In the genomic region with DNA sequence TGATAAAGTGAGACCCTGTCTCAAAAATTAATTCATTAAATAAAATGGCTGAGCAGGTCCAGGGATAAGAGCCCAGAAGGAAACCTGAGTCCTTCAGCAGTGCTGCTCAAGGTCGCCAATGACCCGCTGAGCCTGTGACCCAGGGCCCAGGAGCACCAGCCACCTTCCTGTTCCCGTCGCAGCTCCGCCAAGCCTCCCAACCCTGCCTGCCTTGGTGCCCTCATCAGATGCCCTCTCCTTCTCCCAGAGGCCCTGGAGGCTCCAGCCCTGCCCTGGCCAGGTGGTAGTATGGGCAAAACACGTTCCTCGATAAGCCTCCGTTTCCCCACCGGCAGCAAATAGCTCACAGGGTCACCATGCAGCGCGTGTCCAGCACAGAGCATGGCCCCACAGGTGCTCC, we compare ENCODE assay signal across 15 cellular contexts. TPM values are rescaled to one million over a fixed set of nuclear protein-coding genes. Genes with fewer than 3 reads are reported as not detected.
DNase-seq lines count a peak whose midpoint lies in the region; ATAC-seq, FAIRE-seq and TF ChIP-seq lines count a peak whose summit lies in the region.
"Had no signal": no experiment of that assay in that cellular context is flagged by ENCODE, and none has a peak within 500 bp of the region (broad histone marks: within the 10 kb centered on the region; RNA-seq: fewer than 3 reads in every experiment).

No MANE protein-coding gene starts in this region.

- H3K9me2 ChIP-seq in OCI-LY7 (ENCODE audit: insufficient read depth, low read length), result no peaks in the 10 kb centered on the region

- ATAC-seq in HG03025 (IDR thresholded peaks at IDR 0.05; ENCODE audit: low FRiP score, unreplicated experiment) (no peak), HG02852 (IDR thresholded peaks at IDR 0.05; ENCODE audit: unreplicated experiment) (no peak), left lobe of liver (no peak)

- H3K18ac ChIP-seq in H1 (ENCODE audit: extremely low read depth, low read length) (no peak overlapping the region), neuronal stem cell (ENCODE audit: low read length) (no peak overlapping the region)

- CTCF ChIA-PET in CD8-positive, alpha-beta memory T cell (lab: Charles Lee), result interaction anchor here (2.3 kb wide), 1 partner anchor 20 kb away, joined by 8 read pairs; no protein-coding TSS in a partner anchor
- CTCF ChIA-PET in OCI-LY7 (lab: Charles Lee; ENCODE audit: unreplicated experiment), result no interaction called here
- CTCF ChIA-PET in H1 (lab: Charles Lee; ENCODE audit: partially characterized antibody), result interaction anchor here (1.0 to 14.9 kb wide), 4 partner anchors 8 to 77 kb away, joined by 3 to 228 read pairs (median 20); no protein-coding TSS in a partner anchor

- 0 out of 2 replicates have a peak overlapping the region, but pooled peaks have one; percentile 80 for H3K4me2 ChIP-seq in OCI-LY7 (ENCODE audit: low read length)
- H3K4me2 ChIP-seq in H1 (ENCODE audit: insufficient read depth in 1 of 2, low read depth in 2 of 2, low read length in 2 of 2), result no peak overlapping the region; a peak in 1 of 4 replicates
- no peak overlapping the region for H3K4me2 ChIP-seq in neuronal stem cell (ENCODE audit: insufficient read depth, low read length, poor library complexity, severe bottlenecking)

- H3K4me3 Mint-ChIP-seq in CD8-positive, alpha-beta memory T cell, result peak overlapping the region in 4 of 7 donors; percentile 8 to 96 (median 54)

- intact Hi-C loops in OCI-LY7 (cut with micrococcal nuclease; ENCODE audit: unreplicated experiment), result no loop called here

- no peak overlapping the region for H3K14ac ChIP-seq in H1 (ENCODE audit: insufficient read length)
- H3K14ac ChIP-seq in neuronal stem cell (ENCODE audit: low read length), result no peak overlapping the region

- DNase-seq in CD8-positive, alpha-beta memory T cell, result no peak
- no peak for DNase-seq in OCI-LY7 (ENCODE audit: low spot score)
- DNase-seq in H1 (ENCODE audit: low read depth in 1 of 2, low spot score in 2 of 2), result no peak
- DNase-seq in neuronal stem cell (ENCODE audit: low spot score), result no peak
- no peak for DNase-seq in left lobe of liver (ENCODE audit: low spot score)
- DNase-seq: activated CD4-positive, alpha-beta memory T cell treated with anti-CD3 and anti-CD28 coated beads for 36 hours; C1 segment of cervical spinal cord; effector memory CD4-positive, alpha-beta T cell; NCI-H187 treated with DMSO at 0.1 percent for 48 hours; NCI-H510A; sigmoid colon; stimulated activated CD4-positive, alpha-beta T cell treated with anti-CD3 and anti-CD28 coated beads, Interleukin-4, amount 100 ng/mL, for 24 hours had no signal

- H3K27ac Mint-ChIP-seq in CD8-positive, alpha-beta memory T cell, result peak overlapping the region in 2 of 8 donors; percentile 29 to 48

- POLR2A ChIA-PET in CD8-positive, alpha-beta memory T cell (lab: Charles Lee), result no interaction called here
- POLR2A ChIA-PET in OCI-LY7 (lab: Charles Lee) (no interaction called here), H1 (lab: Charles Lee; ENCODE audit: partially characterized antibody) (interaction anchor here (0.6 to 1.6 kb wide), 4 partner anchors 11 to 243 kb away, joined by 3 to 5 read pairs (median 3); no protein-coding TSS in a partner anchor)

- TF ChIP-seq EP300 in H1 (IDR thresholded peaks at IDR 0.05; ENCODE audit: borderline replicate concordance in 1 of 2, low read depth in 2 of 2, low read length in 2 of 2), result no peak

- H3K27ac ChIP-seq in CD8-positive, alpha-beta memory T cell (ENCODE audit: low read depth, low read length), result no peak overlapping the region
- H3K27ac ChIP-seq in OCI-LY7 (ENCODE audit: low read depth, low read length, poor library complexity, severe bottlenecking), result no peak overlapping the region
- no peak overlapping the region for H3K27ac ChIP-seq in H1 (ENCODE audit: low read depth, low read length)
- no peak overlapping the region for H3K27ac ChIP-seq in neuronal stem cell (replicated peaks; ENCODE audit: low read length)
- H3K27ac ChIP-seq: sigmoid colon had no signal

- no peak overlapping the region for H3K56ac ChIP-seq in H1 (replicated peaks; ENCODE audit: insufficient read length, low read depth, low read length)

- BruUV-seq in OCI-LY7 (replicated peaks; lab: Mats Ljungman, UMichigan), result no TSS peak

- peaks cover 17% of the 10 kb centered on the region for H4K20me1 ChIP-seq in OCI-LY7 (ENCODE audit: insufficient read depth, low read length)
- peaks cover 23 to 34% of the 10 kb centered on the region in 2 experiments for H4K20me1 ChIP-seq in H1 (replicated peaks in 1 of 2; ENCODE audit: control insufficient read depth in 1 of 2, insufficient read depth in 2 of 2, low read length in 2 of 2)

- H2AK5ac ChIP-seq in H1 (ENCODE audit: low read depth, low read length) (no peak overlapping the region), neuronal stem cell (ENCODE audit: low read depth, low read length) (no peak overlapping the region)

- H3K23ac ChIP-seq in H1 (ENCODE audit: insufficient read length) (no peak overlapping the region), neuronal stem cell (ENCODE audit: low read depth, low read length, poor library complexity) (peak overlapping the region; percentile 43)

- H2BK5ac ChIP-seq in H1 (ENCODE audit: low read depth, low read length) (no peak overlapping the region), neuronal stem cell (ENCODE audit: low read length) (no peak overlapping the region)

- H3K4ac ChIP-seq in H1 (replicated peaks; ENCODE audit: insufficient read length, low read depth, low read length) (no peak overlapping the region), neuronal stem cell (ENCODE audit: low read length) (no peak overlapping the region)

- H3K27me3 ChIP-seq in CD8-positive, alpha-beta memory T cell (ENCODE audit: insufficient read depth, low read length, poor library complexity, severe bottlenecking), result no peaks in the 10 kb centered on the region
- H3K27me3 ChIP-seq in H1 (replicated peaks in 1 of 4; ENCODE audit: control insufficient read depth in 3 of 4, extremely low read depth in 1 of 4, insufficient read depth in 3 of 4, low read length in 3 of 4), result no peaks in the 10 kb centered on the region
- no peaks in the 10 kb centered on the region for H3K27me3 ChIP-seq in neuronal stem cell (ENCODE audit: control insufficient read depth in 3 of 3, insufficient read depth in 3 of 3, low read depth in 1 of 3, low read length in 3 of 3)
- H3K27me3 ChIP-seq: sigmoid colon had no signal

- peaks cover 3% of the 10 kb centered on the region; the same call in 1 of the 2 replicates for H3K23me2 ChIP-seq in H1 (ENCODE audit: low read depth, low read length)

- no peaks in the 10 kb centered on the region for H3K27me3 Mint-ChIP-seq in CD8-positive, alpha-beta memory T cell
- H3K27me3 Mint-ChIP-seq: activated CD4-positive, alpha-beta memory T cell treated with anti-CD3 and anti-CD28 coated beads for 36 hours had no signal

- peaks cover 45 to 70% (median 54%) of the 10 kb centered on the region in 3 donors for H3K4me1 Mint-ChIP-seq in CD8-positive, alpha-beta memory T cell

- H3K4me1 ChIP-seq in CD8-positive, alpha-beta memory T cell (ENCODE audit: insufficient read depth, low read length), result peaks cover 57% of the 10 kb centered on the region
- peaks cover 19% of the 10 kb centered on the region for H3K4me1 ChIP-seq in OCI-LY7 (ENCODE audit: insufficient read depth, low read length, poor library complexity, severe bottlenecking)
- H3K4me1 ChIP-seq in H1 (replicated peaks in 1 of 4; ENCODE audit: control insufficient read depth in 3 of 4, insufficient read depth in 4 of 4, low read length in 3 of 4), result peaks cover 0 to 10% (median 7%) of the 10 kb centered on the region in 4 experiments; a peak in 6 of 7 replicates
- peaks cover 4 to 28% of the 10 kb centered on the region in 2 donors for H3K4me1 ChIP-seq in neuronal stem cell (ENCODE audit: control insufficient read depth in 2 of 2, insufficient read depth in 1 of 2, low read depth in 1 of 2, low read length in 2 of 2)

- H3K9me3 Mint-ChIP-seq in CD8-positive, alpha-beta memory T cell, result no peaks in the 10 kb centered on the region
- H3K9me3 Mint-ChIP-seq: activated CD4-positive, alpha-beta memory T cell treated with anti-CD3 and anti-CD28 coated beads for 36 hours had no signal

- FAIRE-seq in H1 (lab: Jason Lieb, UNC), result no peak

- no peak overlapping the region for H2BK15ac ChIP-seq in H1 (ENCODE audit: low read length)
- no peak overlapping the region for H2BK15ac ChIP-seq in neuronal stem cell (ENCODE audit: low read length)

- H4K91ac ChIP-seq in H1 (replicated peaks; ENCODE audit: insufficient read length, low read length) (no peak overlapping the region), neuronal stem cell (ENCODE audit: low read depth, low read length, poor library complexity) (no peak overlapping the region)

- TF ChIP-seq CTCF in OCI-LY7 (conservative IDR thresholded peaks at IDR 0.05; ENCODE audit: low read length), result no peak
- no peak for TF ChIP-seq CTCF in H1 (IDR thresholded peaks at IDR 0.05; ENCODE audit: control extremely low read depth in 1 of 3, insufficient read depth in 1 of 3, low read depth in 1 of 3, low read length in 3 of 3)

- H2BK20ac ChIP-seq in H1 (ENCODE audit: low read length), result no peak overlapping the region

- peaks cover 28% of the 10 kb centered on the region for H3K79me1 ChIP-seq in H1 (ENCODE audit: low read depth, low read length)
- H3K79me1 ChIP-seq in neuronal stem cell (ENCODE audit: low read depth, low read length), result peaks cover 38% of the 10 kb centered on the region

- H3K9me3 ChIP-seq in CD8-positive, alpha-beta memory T cell (ENCODE audit: low read length), result no peaks in the 10 kb centered on the region
- H3K9me3 ChIP-seq in OCI-LY7 (ENCODE audit: low read length) (no peaks in the 10 kb centered on the region), H1 (ENCODE audit: insufficient read depth in 2 of 2, low read depth in 1 of 2, low read length in 1 of 2) (no peaks in the 10 kb centered on the region), neuronal stem cell (replicated peaks in 1 of 2; ENCODE audit: control insufficient read depth in 2 of 2, insufficient read depth in 1 of 2, low read depth in 1 of 2, low read length in 2 of 2) (no peaks in the 10 kb centered on the region)
- H3K9me3 ChIP-seq: sigmoid colon had no signal

- no peak overlapping the region for H3K4me3 ChIP-seq in CD8-positive, alpha-beta memory T cell (ENCODE audit: low read length)
- H3K4me3 ChIP-seq in OCI-LY7 (ENCODE audit: low read depth, low read length, poor library complexity, severe bottlenecking) (no peak overlapping the region), H1 (ENCODE audit: extremely low read depth in 1 of 4, insufficient read depth in 2 of 4, low read depth in 3 of 4, low read length in 4 of 4) (no peak overlapping the region), neuronal stem cell (ENCODE audit: low read length in 2 of 2) (no peak overlapping the region)
- H3K4me3 ChIP-seq: lung, sigmoid colon had no signal

- H4K8ac ChIP-seq in H1 (ENCODE audit: extremely low read depth, insufficient read depth, low read length) (peak overlapping the region; percentile 74), neuronal stem cell (ENCODE audit: low read depth, low read length) (no peak overlapping the region)

- no peak overlapping the region for H2AFZ ChIP-seq in OCI-LY7 (ENCODE audit: low read length)
- H2AFZ ChIP-seq in H1 (ENCODE audit: low read length), result no peak overlapping the region
- H2AFZ ChIP-seq in neuronal stem cell (ENCODE audit: low read length), result no peak overlapping the region

- H3K9ac ChIP-seq in H1 (replicated peaks in 1 of 4; ENCODE audit: extremely low read depth in 1 of 4, low read depth in 3 of 4, low read length in 3 of 4) (no peak overlapping the region), neuronal stem cell (ENCODE audit: low read depth, low read length, poor library complexity) (peak overlapping the region; percentile 81)

- no peak overlapping the region for H2BK120ac ChIP-seq in H1 (replicated peaks; ENCODE audit: low read depth, low read length)
- no peak overlapping the region for H2BK120ac ChIP-seq in neuronal stem cell (ENCODE audit: low read depth, low read length)

- no peak for TF ChIP-seq POLR2A in H1 (IDR thresholded peaks at IDR 0.05; ENCODE audit: control extremely low read depth in 1 of 2, low read depth in 2 of 2, low read length in 2 of 2)

- no peak overlapping the region for H4K5ac ChIP-seq in H1 (ENCODE audit: insufficient read length, low read depth, low read length)

- H2BK12ac ChIP-seq in H1 (ENCODE audit: low read depth, low read length) (no peak overlapping the region), neuronal stem cell (ENCODE audit: low read length) (peak overlapping the region; percentile 58)

- H3K36me3 ChIP-seq in CD8-positive, alpha-beta memory T cell (ENCODE audit: insufficient read depth, low read length), result peaks cover 5% of the 10 kb centered on the region
- H3K36me3 ChIP-seq in OCI-LY7 (ENCODE audit: insufficient read depth, low read length), result peaks cover 22% of the 10 kb centered on the region; the same call in 1 of the 2 replicates
- no peaks in the 10 kb centered on the region for H3K36me3 ChIP-seq in H1 (ENCODE audit: control insufficient read depth in 2 of 4, insufficient read depth in 4 of 4, low read length in 3 of 4)
- peaks cover 5 to 22% of the 10 kb centered on the region in 2 donors for H3K36me3 ChIP-seq in neuronal stem cell (replicated peaks in 1 of 2; ENCODE audit: control insufficient read depth in 2 of 2, insufficient read depth in 2 of 2, low read length in 2 of 2)
- H3K36me3 ChIP-seq: sigmoid colon had no signal

- no peak for TF ChIP-seq RAD21 in H1 (IDR thresholded peaks at IDR 0.05 in 1 of 2, conservative IDR thresholded peaks at IDR 0.05 in 1 of 2; ENCODE audit: low read depth in 2 of 2, low read length in 2 of 2)

- H3K79me2 ChIP-seq in OCI-LY7 (ENCODE audit: insufficient read depth, low read depth, low read length) (peaks cover 69% of the 10 kb centered on the region), H1 (ENCODE audit: control insufficient read depth in 1 of 2, insufficient read depth in 2 of 2, low read length in 2 of 2) (peaks cover 23 to 73% of the 10 kb centered on the region in 2 experiments)

- 90% methylated on average over 11 of the region's 11 CpGs; no CpG with 5 or more reads in 1 of the 2 experiments for WGBS in H1 (ENCODE audit: extremely low coverage in 1 of 2, insufficient coverage in 1 of 2, insufficient read length in 1 of 2, insufficient replicate concordance in 2 of 2, low coverage in 1 of 2, low lambda C conversion rate in 2 of 2, missing lambda C conversion rate in 1 of 2), 2 experiments
- WGBS in neuronal stem cell (ENCODE audit: extremely low coverage in 2 of 2, insufficient read length in 2 of 2, insufficient replicate concordance in 1 of 2), 2 donors, result no CpG with 5 or more reads among the region's 11 CpGs

- peaks cover 0 to 24% (median 0%) of the 10 kb centered on the region in 3 donors for H3K36me3 Mint-ChIP-seq in CD8-positive, alpha-beta memory T cell

RNA-seq across cellular contexts. Expression of a gene that starts 2.6 kb away (rescaled TPM):
- total RNA-seq in CD8-positive, alpha-beta memory T cell, result 10 to 100 TPM; 61.0 to 63.7 TPM
- 8.7 TPM for polyA plus RNA-seq in CD8-positive, alpha-beta memory T cell
- 13.9 and 24.0 TPM in 2 replicates for total RNA-seq in OCI-LY7 (2014; rRNA removed; shearing (Covaris generic))
- total RNA-seq in OCI-LY7 (2022), result 52.8 and 54.9 TPM in 2 replicates
- 42.4 and 44.3 TPM in 2 replicates for total RNA-seq in H1 (2021; fragmentation: NEBNext Ultra II Directional; extraction: Animal tissue kit (Norgen Biotek cat#: 25700))
- polyA plus RNA-seq in H1 (2011; rRNA removed), result 44.3 and 69.6 TPM in 2 replicates
- 21.3 TPM for polyA plus RNA-seq in H1 (2011; cell fraction: cytosol; rRNA removed)
- polyA plus RNA-seq in H1 (2011; cell fraction: nucleus; rRNA removed), result 69.2 TPM
- polyA plus RNA-seq in H1 (2012, experiment 1 of 2), result 35.1 to 44.9 TPM (median 43.7 TPM) in 4 replicates
- polyA plus RNA-seq in H1 (2012, experiment 2 of 2), result 33.4 TPM
- 22.8 TPM for polyA plus RNA-seq in H1 (2013, experiment 1 of 2)
- 21.3 TPM for polyA plus RNA-seq in H1 (2013, experiment 2 of 2)
- 18.8 and 19.5 TPM in 2 replicates for polyA minus RNA-seq in H1 (2011; rRNA and poly(A)+ RNA removed)
- polyA minus RNA-seq in H1 (2011; cell fraction: cytosol; rRNA and poly(A)+ RNA removed), result 24.8 TPM
- 20.1 TPM for polyA minus RNA-seq in H1 (2011; cell fraction: nucleus; rRNA and poly(A)+ RNA removed)
- 15.0 TPM for polyA plus RNA-seq in neuronal stem cell (2013, experiment 1 of 2)
- 16.5 TPM for polyA plus RNA-seq in neuronal stem cell (2013, experiment 2 of 2)
- 19.3 TPM for total RNA-seq in left lobe of liver

RNA-seq across cellular contexts. Expression of a gene that starts 17.7 kb away (rescaled TPM):
- total RNA-seq in CD8-positive, alpha-beta memory T cell, result 10 to 100 TPM; 42.8 to 43.1 TPM
- 0.92 TPM for polyA plus RNA-seq in CD8-positive, alpha-beta memory T cell
- total RNA-seq in OCI-LY7 (2014; rRNA removed; shearing (Covaris generic)), result 9.4 and 9.6 TPM in 2 replicates
- total RNA-seq in OCI-LY7 (2022), result 39.1 and 44.4 TPM in 2 replicates
- total RNA-seq in H1 (2021; fragmentation: NEBNext Ultra II Directional; extraction: Animal tissue kit (Norgen Biotek cat#: 25700)), result 45.9 and 53.2 TPM in 2 replicates
- polyA plus RNA-seq in H1 (2011; rRNA removed), result 14.3 and 44.7 TPM in 2 replicates
- 15.0 TPM for polyA plus RNA-seq in H1 (2011; cell fraction: cytosol; rRNA removed)
- 29.0 TPM for polyA plus RNA-seq in H1 (2011; cell fraction: nucleus; rRNA removed)
- polyA plus RNA-seq in H1 (2012, experiment 1 of 2), result 15.6 to 26.7 TPM (median 23.8 TPM) in 4 replicates
- polyA plus RNA-seq in H1 (2012, experiment 2 of 2), result 21.5 TPM
- 27.2 TPM for polyA plus RNA-seq in H1 (2013, experiment 1 of 2)
- 28.5 TPM for polyA plus RNA-seq in H1 (2013, experiment 2 of 2)
- 1.1 and 2.2 TPM in 2 replicates for polyA minus RNA-seq in H1 (2011; rRNA and poly(A)+ RNA removed)
- 32.1 TPM for polyA minus RNA-seq in H1 (2011; cell fraction: cytosol; rRNA and poly(A)+ RNA removed)
- 10.4 TPM for polyA minus RNA-seq in H1 (2011; cell fraction: nucleus; rRNA and poly(A)+ RNA removed)
- 12.8 TPM for polyA plus RNA-seq in neuronal stem cell (2013, experiment 1 of 2)
- 12.5 TPM for polyA plus RNA-seq in neuronal stem cell (2013, experiment 2 of 2)
- 11.9 TPM for total RNA-seq in left lobe of liver

RNA-seq across cellular contexts. Expression of a gene that starts 33.6 kb away (rescaled TPM):
- total RNA-seq in CD8-positive, alpha-beta memory T cell, result 1 to 10 TPM in 1 of 2 experiments, under 1 TPM in 1; 0.97 to 1.6 TPM
- 2.4 TPM for polyA plus RNA-seq in CD8-positive, alpha-beta memory T cell
- 5.9 and 7.4 TPM in 2 replicates for total RNA-seq in OCI-LY7 (2014; rRNA removed; shearing (Covaris generic))
- total RNA-seq in OCI-LY7 (2022), result 19.3 and 21.2 TPM in 2 replicates
- 2.9 and 4.1 TPM in 2 replicates for total RNA-seq in H1 (2021; fragmentation: NEBNext Ultra II Directional; extraction: Animal tissue kit (Norgen Biotek cat#: 25700))
- polyA plus RNA-seq in H1 (2011; rRNA removed), result 9.3 and 10.0 TPM in 2 replicates
- polyA plus RNA-seq in H1 (2011; cell fraction: cytosol; rRNA removed), result 9.1 TPM
- polyA plus RNA-seq in H1 (2011; cell fraction: nucleus; rRNA removed), result 19.8 TPM
- 4.2 to 8.7 TPM (median 7.7 TPM) in 4 replicates for polyA plus RNA-seq in H1 (2012, experiment 1 of 2)
- polyA plus RNA-seq in H1 (2012, experiment 2 of 2), result 4.7 TPM
- 5.4 TPM for polyA plus RNA-seq in H1 (2013, experiment 1 of 2)
- 4.9 TPM for polyA plus RNA-seq in H1 (2013, experiment 2 of 2)
- polyA minus RNA-seq in H1 (2011; rRNA and poly(A)+ RNA removed), result 4.7 and 7.9 TPM in 2 replicates
- polyA minus RNA-seq in H1 (2011; cell fraction: cytosol; rRNA and poly(A)+ RNA removed), result 5.4 TPM
- polyA minus RNA-seq in H1 (2011; cell fraction: nucleus; rRNA and poly(A)+ RNA removed), result 5.2 TPM
- 0.79 TPM for polyA plus RNA-seq in neuronal stem cell (2013, experiment 1 of 2)
- polyA plus RNA-seq in neuronal stem cell (2013, experiment 2 of 2), result 0.80 TPM
- total RNA-seq in left lobe of liver, result 1.4 TPM

RNA-seq across cellular contexts. Expression of a gene that starts 39.7 kb away (rescaled TPM):
- total RNA-seq in CD8-positive, alpha-beta memory T cell, result 100 to 1,000 TPM; 105 to 114 TPM
- 252 TPM for polyA plus RNA-seq in CD8-positive, alpha-beta memory T cell
- 98.7 and 130 TPM in 2 replicates for total RNA-seq in OCI-LY7 (2014; rRNA removed; shearing (Covaris generic))
- total RNA-seq in OCI-LY7 (2022) (64.2 and 71.3 TPM in 2 replicates), left lobe of liver (29.4 TPM)
- total RNA-seq in H1 (2021; fragmentation: NEBNext Ultra II Directional; extraction: Animal tissue kit (Norgen Biotek cat#: 25700)), result 41.2 and 45.3 TPM in 2 replicates
- polyA plus RNA-seq in H1 (2011; rRNA removed), result 87.4 and 98.0 TPM in 2 replicates
- 60.4 TPM for polyA plus RNA-seq in H1 (2011; cell fraction: cytosol; rRNA removed)
- polyA plus RNA-seq in H1 (2011; cell fraction: nucleus; rRNA removed), result 86.1 TPM
- polyA plus RNA-seq in H1 (2012, experiment 1 of 2), result 15.8 to 35.0 TPM (median 33.1 TPM) in 4 replicates
- 33.7 TPM for polyA plus RNA-seq in H1 (2012, experiment 2 of 2)
- 35.1 TPM for polyA plus RNA-seq in H1 (2013, experiment 1 of 2)
- 34.7 TPM for polyA plus RNA-seq in H1 (2013, experiment 2 of 2)
- polyA minus RNA-seq in H1 (2011; rRNA and poly(A)+ RNA removed), result 8.1 and 11.4 TPM in 2 replicates
- 24.5 TPM for polyA minus RNA-seq in H1 (2011; cell fraction: cytosol; rRNA and poly(A)+ RNA removed)
- polyA minus RNA-seq in H1 (2011; cell fraction: nucleus; rRNA and poly(A)+ RNA removed), result 18.1 TPM
- 44.4 TPM for polyA plus RNA-seq in neuronal stem cell (2013, experiment 1 of 2)
- 44.1 TPM for polyA plus RNA-seq in neuronal stem cell (2013, experiment 2 of 2)

RNA-seq across cellular contexts. Expression of a gene that starts 59.6 kb away (rescaled TPM):
- total RNA-seq in CD8-positive, alpha-beta memory T cell, result 1 to 10 TPM; 6.3 to 6.6 TPM
- 4.6 TPM for polyA plus RNA-seq in CD8-positive, alpha-beta memory T cell
- 5.6 and 7.9 TPM in 2 replicates for total RNA-seq in OCI-LY7 (2014; rRNA removed; shearing (Covaris generic))
- 13.1 and 16.4 TPM in 2 replicates for total RNA-seq in OCI-LY7 (2022)
- 10.2 and 10.8 TPM in 2 replicates for total RNA-seq in H1 (2021; fragmentation: NEBNext Ultra II Directional; extraction: Animal tissue kit (Norgen Biotek cat#: 25700))
- polyA plus RNA-seq in H1 (2011; rRNA removed), result 5.4 and 9.8 TPM in 2 replicates
- 3.8 TPM for polyA plus RNA-seq in H1 (2011; cell fraction: cytosol; rRNA removed)
- polyA plus RNA-seq in H1 (2011; cell fraction: nucleus; rRNA removed), result 8.3 TPM
- 2.4 to 6.3 TPM (median 5.5 TPM) in 4 replicates for polyA plus RNA-seq in H1 (2012, experiment 1 of 2)
- 4.1 TPM for polyA plus RNA-seq in H1 (2012, experiment 2 of 2)
- polyA plus RNA-seq in H1 (2013, experiment 1 of 2), result 7.0 TPM
- 6.6 TPM for polyA plus RNA-seq in H1 (2013, experiment 2 of 2)
- 1.0 TPM in 1 of 2 replicates, not detected in the other for polyA minus RNA-seq in H1 (2011; rRNA and poly(A)+ RNA removed)
- 7.4 TPM for polyA minus RNA-seq in H1 (2011; cell fraction: cytosol; rRNA and poly(A)+ RNA removed)
- 7.8 TPM for polyA minus RNA-seq in H1 (2011; cell fraction: nucleus; rRNA and poly(A)+ RNA removed)
- polyA plus RNA-seq in neuronal stem cell (2013, experiment 1 of 2), result 4.4 TPM
- 3.8 TPM for polyA plus RNA-seq in neuronal stem cell (2013, experiment 2 of 2)
- total RNA-seq in left lobe of liver, result 4.5 TPM
